18 cellular contexts compared by ENCODE assay signal in genomic region chr16:72924487-72924886, GRCh38.
DNase-seq lines count a peak whose midpoint lies in the region; ATAC-seq and TF ChIP-seq lines count a peak whose summit lies in the region.
"Had no signal": no experiment of that assay in that cellular context is flagged by ENCODE, and none has a peak within 500 bp of the region (broad histone marks: within the 10 kb centered on the region; RNA-seq: fewer than 3 reads in every experiment).

No MANE protein-coding gene starts in this region.

- no peak overlapping the region for H3K4me3 ChIP-seq in body of pancreas
- H3K4me3 ChIP-seq: GM23248, HAP-1, MG63, SJSA1 had no signal

- no peaks in the 10 kb centered on the region for H3K27me3 ChIP-seq in body of pancreas
- H3K27me3 ChIP-seq: MG63, SJSA1 had no signal

- intact Hi-C loops in body of pancreas (cut with DNase I), result no loop called here

- no peaks in the 10 kb centered on the region for H3K27me3 Mint-ChIP-seq in progenitor cell of endocrine pancreas

- no peaks in the 10 kb centered on the region for H3K9me3 ChIP-seq in body of pancreas
- H3K9me3 ChIP-seq: HAP-1, MG63, SJSA1 had no signal

- H3K4me3 Mint-ChIP-seq in progenitor cell of endocrine pancreas (ENCODE audit: low read depth), result peak overlapping the region; percentile 41

- no peak for TF ChIP-seq POLR2A in body of pancreas (IDR thresholded peaks at IDR 0.05)

- H3K9me3 Mint-ChIP-seq in progenitor cell of endocrine pancreas (ENCODE audit: low read depth), result no peaks in the 10 kb centered on the region

- peak; percentile 62 for DNase-seq in CD1c-positive myeloid dendritic cell (ENCODE audit: extremely low spot score)
- DNase-seq in MV-4-11 (lab: John Stamatoyannopoulos, UW), result peak; percentile 8
- no peak for DNase-seq in body of pancreas
- no peak for DNase-seq in progenitor cell of endocrine pancreas (ENCODE audit: low spot score, unreplicated experiment)
- DNase-seq in T-helper 2 cell, result no peak
- DNase-seq in occipital lobe (lab: John Stamatoyannopoulos, UW), result no peak
- DNase-seq in AG08395 (ENCODE audit: low spot score), result no peak
- DNase-seq: COR-L47, GDM1, GM23248, Kasumi-1, MG63, NCI-H187 treated with DMSO at 0.1 percent for 48 hours, NCI-H226 had no signal

- peak; percentile 65 for ATAC-seq in body of pancreas
- ATAC-seq in GM18909 (IDR thresholded peaks at IDR 0.05; ENCODE audit: poor library complexity, unreplicated experiment), result no peak
- ATAC-seq: Panc1 had no signal

- H3K36me3 Mint-ChIP-seq in progenitor cell of endocrine pancreas (ENCODE audit: insufficient read depth), result peaks cover 2% of the 10 kb centered on the region

- H3K4me1 ChIP-seq in body of pancreas, result peaks cover 59% of the 10 kb centered on the region

- H3K36me3 ChIP-seq in body of pancreas (replicated peaks in 1 of 2; ENCODE audit: insufficient read depth in 1 of 2, low read depth in 2 of 2), result no peaks in the 10 kb centered on the region
- H3K36me3 ChIP-seq: HAP-1, MG63, SJSA1 had no signal

- TF ChIP-seq CTCF in body of pancreas (IDR thresholded peaks at IDR 0.05) (no peak), progenitor cell of endocrine pancreas (IDR thresholded peaks at IDR 0.05; ENCODE audit: unreplicated experiment) (no peak)

- H3K4me1 Mint-ChIP-seq in progenitor cell of endocrine pancreas (ENCODE audit: low read depth), result peaks cover 53% of the 10 kb centered on the region

- H3K27ac ChIP-seq in body of pancreas, result peak overlapping the region; percentile 62 to 82 (median 72)
- H3K27ac ChIP-seq: GM23248, SJSA1 had no signal

- WGBS in body of pancreas, 2 donors, result 63 to 76% methylated on average over 8 of the region's 8 CpGs

- peak overlapping the region; percentile 98 for H3K27ac Mint-ChIP-seq in progenitor cell of endocrine pancreas

Comparison
In these comparisons a context has a peak if more than half of its experiments do, and no peak if none do; other contexts are left out.
1. DNase-seq: peak in CD1c-positive myeloid dendritic cell (single experiment) and MV-4-11 (single experiment); none in body of pancreas (0 of 4), progenitor cell of endocrine pancreas (single experiment), T-helper 2 cell (0 of 5), occipital lobe (single experiment) and AG08395 (single experiment).